ENCODE assay signal across 21 cellular contexts in the genomic region with DNA sequence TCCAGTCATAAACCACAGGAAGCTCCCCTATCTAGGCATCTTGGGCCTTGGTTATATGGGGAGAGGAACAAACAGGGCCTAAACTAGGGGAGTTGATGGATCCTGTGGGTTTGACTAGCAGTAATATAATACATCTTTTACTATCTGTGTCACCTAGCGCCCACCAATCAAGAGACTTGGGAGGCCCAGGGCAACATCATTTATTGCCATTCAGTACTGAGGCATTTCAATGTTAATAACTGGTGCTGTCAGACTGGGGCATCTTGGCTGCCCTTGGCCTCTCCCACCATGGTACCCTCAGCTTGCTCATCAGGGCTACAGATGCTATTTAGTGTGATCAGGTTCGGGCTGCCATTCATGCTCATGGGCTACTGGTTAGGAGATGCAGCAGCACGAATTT.
DNase-seq lines count a peak whose midpoint lies in the region; ATAC-seq and TF ChIP-seq lines count a peak whose summit lies in the region.
"Had no signal": no experiment of that assay in that cellular context is flagged by ENCODE, and none has a peak within 500 bp of the region (broad histone marks: within the 10 kb centered on the region; RNA-seq: fewer than 3 reads in every experiment).

No MANE protein-coding gene starts in this region.

- no peak overlapping the region for H3K27ac ChIP-seq in endodermal cell (ENCODE audit: low read depth, low read length)
- H3K27ac ChIP-seq: BLaER1 treated with 17β-estradiol and CSF1 and Interleukin-3, amounts not matched to agents 10 nM and 100 nM; C4-2B had no signal

- intact Hi-C loops in left ventricle myocardium superior (cut with micrococcal nuclease) = no loop called here
- intact Hi-C loops in activated T-helper 1 cell treated with anti-CD3 and anti-CD28 coated beads, Interleukin-12 subunit alpha, Interleukin-12 subunit beta, Interleukin-2, Interleukin-4 antibody, amounts not matched to agents 30 ng/mL and 10 ng/mL and 1 ng/mL, durations not matched to agents 14 hours and 24 hours and 36 hours (cut with micrococcal nuclease) = no loop called here

- H3K36me3 Mint-ChIP-seq in endodermal cell (ENCODE audit: low read depth) = no peaks in the 10 kb centered on the region
- no peaks in the 10 kb centered on the region for H3K36me3 Mint-ChIP-seq in activated T-helper 1 cell treated with anti-CD3 and anti-CD28 coated beads, Interleukin-12 subunit alpha, Interleukin-12 subunit beta, Interleukin-2, Interleukin-4 antibody, amounts not matched to agents 30 ng/mL and 10 ng/mL and 1 ng/mL, durations not matched to agents 14 hours and 24 hours and 36 hours (ENCODE audit: low read depth)
- H3K36me3 Mint-ChIP-seq: CD4-positive, alpha-beta memory T cell; CD4-positive, CD25-positive, alpha-beta regulatory T cell; CD8-positive, alpha-beta memory T cell had no signal

- no peak overlapping the region for H3K9ac ChIP-seq in endodermal cell (ENCODE audit: extremely low read depth, low read length, poor library complexity, severe bottlenecking)
- H3K9ac ChIP-seq: BLaER1 treated with 17β-estradiol and CSF1 and Interleukin-3, amounts not matched to agents 10 nM and 100 nM had no signal

- H3K27me3 Mint-ChIP-seq in endodermal cell (ENCODE audit: insufficient read depth) = peaks cover 9% of the 10 kb centered on the region
- peaks cover 10% of the 10 kb centered on the region for H3K27me3 Mint-ChIP-seq in activated T-helper 1 cell treated with anti-CD3 and anti-CD28 coated beads, Interleukin-12 subunit alpha, Interleukin-12 subunit beta, Interleukin-2, Interleukin-4 antibody, amounts not matched to agents 30 ng/mL and 10 ng/mL and 1 ng/mL, durations not matched to agents 14 hours and 24 hours and 36 hours (ENCODE audit: insufficient read depth)
- H3K27me3 Mint-ChIP-seq: CD4-positive, alpha-beta memory T cell; CD4-positive, CD25-positive, alpha-beta regulatory T cell; CD8-positive, alpha-beta memory T cell had no signal

- H3K36me3 ChIP-seq in endodermal cell (ENCODE audit: control insufficient read depth, insufficient read depth, low read length) = no peaks in the 10 kb centered on the region
- H3K36me3 ChIP-seq: BLaER1 treated with 17β-estradiol and CSF1 and Interleukin-3, amounts not matched to agents 10 nM and 100 nM had no signal

- H3K27me3 ChIP-seq in endodermal cell (ENCODE audit: control insufficient read depth, insufficient read depth, low read length, poor library complexity, severe bottlenecking) = no peaks in the 10 kb centered on the region
- H3K27me3 ChIP-seq: BLaER1 treated with 17β-estradiol and CSF1 and Interleukin-3, amounts not matched to agents 10 nM and 100 nM had no signal

- 94 to 100% methylated on average over 3 of the region's 3 CpGs for WGBS in endodermal cell (ENCODE audit: insufficient coverage in 1 of 2, insufficient read length in 1 of 2), 2 experiments

- peak; percentile 11 for DNase-seq in endodermal cell
- peak; percentile 29 for DNase-seq in left kidney (ENCODE audit: low read depth, low spot score)
- DNase-seq in left ventricle myocardium superior = no peak
- DNase-seq in activated T-helper 1 cell treated with anti-CD3 and anti-CD28 coated beads, Interleukin-12 subunit alpha, Interleukin-12 subunit beta, Interleukin-2, Interleukin-4 antibody, amounts not matched to agents 30 ng/mL and 10 ng/mL and 1 ng/mL, durations not matched to agents 14 hours and 24 hours and 36 hours (ENCODE audit: low spot score) = no peak
- DNase-seq: 8988T; ACHN; CD4-positive, alpha-beta memory T cell; CD4-positive, CD25-positive, alpha-beta regulatory T cell; CD8-positive, alpha-beta memory T cell; COR-L47; DMS 273 treated with DMSO at 0.1 percent for 48 hours; DMS153; DMS53; DMS79; DND-41; EL; GDM1 had no signal

- H3K4me3 Mint-ChIP-seq in endodermal cell = no peak overlapping the region
- no peak overlapping the region for H3K4me3 Mint-ChIP-seq in activated T-helper 1 cell treated with anti-CD3 and anti-CD28 coated beads, Interleukin-12 subunit alpha, Interleukin-12 subunit beta, Interleukin-2, Interleukin-4 antibody, amounts not matched to agents 30 ng/mL and 10 ng/mL and 1 ng/mL, durations not matched to agents 14 hours and 24 hours and 36 hours
- H3K4me3 Mint-ChIP-seq: CD4-positive, alpha-beta memory T cell; CD4-positive, CD25-positive, alpha-beta regulatory T cell; CD8-positive, alpha-beta memory T cell had no signal

- no peak for ATAC-seq in left ventricle myocardium superior
- ATAC-seq in HG03039 (IDR thresholded peaks at IDR 0.05; ENCODE audit: unreplicated experiment) = no peak
- ATAC-seq: GM12878 had no signal

- H3K27ac Mint-ChIP-seq in endodermal cell = no peak overlapping the region
- no peak overlapping the region for H3K27ac Mint-ChIP-seq in activated T-helper 1 cell treated with anti-CD3 and anti-CD28 coated beads, Interleukin-12 subunit alpha, Interleukin-12 subunit beta, Interleukin-2, Interleukin-4 antibody, amounts not matched to agents 30 ng/mL and 10 ng/mL and 1 ng/mL, durations not matched to agents 14 hours and 24 hours and 36 hours
- H3K27ac Mint-ChIP-seq: CD4-positive, alpha-beta memory T cell; CD4-positive, CD25-positive, alpha-beta regulatory T cell; CD8-positive, alpha-beta memory T cell had no signal

- H3K9me3 Mint-ChIP-seq in endodermal cell = no peaks in the 10 kb centered on the region
- no peaks in the 10 kb centered on the region for H3K9me3 Mint-ChIP-seq in activated T-helper 1 cell treated with anti-CD3 and anti-CD28 coated beads, Interleukin-12 subunit alpha, Interleukin-12 subunit beta, Interleukin-2, Interleukin-4 antibody, amounts not matched to agents 30 ng/mL and 10 ng/mL and 1 ng/mL, durations not matched to agents 14 hours and 24 hours and 36 hours

- H3K4me1 ChIP-seq in endodermal cell (ENCODE audit: control insufficient read depth, insufficient read depth, low read length) = peaks cover 5% of the 10 kb centered on the region

- no peak overlapping the region for H3K4me3 ChIP-seq in endodermal cell (ENCODE audit: low read length)
- H3K4me3 ChIP-seq: BLaER1 treated with 17β-estradiol and CSF1 and Interleukin-3, amounts not matched to agents 10 nM and 100 nM; GM12878 had no signal

- no peaks in the 10 kb centered on the region for H3K9me3 ChIP-seq in endodermal cell (ENCODE audit: control insufficient read depth, low read length)
- H3K9me3 ChIP-seq: BLaER1 treated with 17β-estradiol and CSF1 and Interleukin-3, amounts not matched to agents 10 nM and 100 nM had no signal

- TF ChIP-seq CTCF in endodermal cell (conservative IDR thresholded peaks at IDR 0.05) = no peak

- H3K4me1 Mint-ChIP-seq in endodermal cell = peaks cover 41% of the 10 kb centered on the region
- H3K4me1 Mint-ChIP-seq in activated T-helper 1 cell treated with anti-CD3 and anti-CD28 coated beads, Interleukin-12 subunit alpha, Interleukin-12 subunit beta, Interleukin-2, Interleukin-4 antibody, amounts not matched to agents 30 ng/mL and 10 ng/mL and 1 ng/mL, durations not matched to agents 14 hours and 24 hours and 36 hours (ENCODE audit: low read depth) = no peaks in the 10 kb centered on the region
- H3K4me1 Mint-ChIP-seq: CD4-positive, alpha-beta memory T cell; CD8-positive, alpha-beta memory T cell had no signal

Comparison
In these comparisons a context has a peak if more than half of its experiments do, and no peak if none do; other contexts are left out.
1. DNase-seq: peak in endodermal cell (single experiment) and left kidney (single experiment); none in left ventricle myocardium superior (single experiment) and activated T-helper 1 cell treated with anti-CD3 and anti-CD28 coated beads, Interleukin-12 subunit alpha, Interleukin-12 subunit beta, Interleukin-2, Interleukin-4 antibody, amounts not matched to agents 30 ng/mL and 10 ng/mL and 1 ng/mL, durations not matched to agents 14 hours and 24 hours and 36 hours (single experiment).